In genomic region chr16:51290410-51290809, GRCh38 we compare ENCODE assay signal across 15 cellular contexts.
DNase-seq lines count a peak whose midpoint lies in the region; TF ChIP-seq lines count a peak whose summit lies in the region.
"Had no signal": no experiment of that assay in that cellular context is flagged by ENCODE, and none has a peak within 500 bp of the region (broad histone marks: within the 10 kb centered on the region; RNA-seq: fewer than 3 reads in every experiment).

No MANE protein-coding gene starts in this region.

- peak overlapping the region; percentile 44 for H3K4me2 ChIP-seq in neural progenitor cell
- no peak overlapping the region for H3K4me2 ChIP-seq in hepatocyte
- H3K4me2 ChIP-seq: A549 had no signal

- H3K36me3 ChIP-seq in HUES6 (ENCODE audit: control insufficient read depth, insufficient read depth, low read length) (no peaks in the 10 kb centered on the region), endodermal cell (ENCODE audit: control insufficient read depth, insufficient read depth, low read length) (no peaks in the 10 kb centered on the region), iPS-15b (ENCODE audit: control insufficient read depth, insufficient read depth, low read length) (no peaks in the 10 kb centered on the region), neural progenitor cell (no peaks in the 10 kb centered on the region), hepatocyte (replicated peaks; ENCODE audit: insufficient read depth, low read depth) (no peaks in the 10 kb centered on the region), ascending aorta (no peaks in the 10 kb centered on the region)
- H3K36me3 ChIP-seq: BE2C had no signal

- peaks cover 12% of the 10 kb centered on the region for H3F3A ChIP-seq in neural progenitor cell (ENCODE audit: low read depth)

- H3K9me3 ChIP-seq in HUES6 (ENCODE audit: control insufficient read depth, insufficient read depth, low read depth, low read length) (peaks cover 8% of the 10 kb centered on the region), endodermal cell (ENCODE audit: control insufficient read depth, low read length) (peaks cover 13% of the 10 kb centered on the region), iPS-15b (ENCODE audit: control insufficient read depth, insufficient read depth, low read length) (no peaks in the 10 kb centered on the region), neural progenitor cell (ENCODE audit: low read depth) (no peaks in the 10 kb centered on the region), hepatocyte (ENCODE audit: low read depth) (peaks cover 4% of the 10 kb centered on the region), ascending aorta (no peaks in the 10 kb centered on the region)
- H3K9me3 ChIP-seq: BE2C had no signal

- no peaks in the 10 kb centered on the region for H4K20me1 ChIP-seq in neural progenitor cell (ENCODE audit: low read depth)
- no peaks in the 10 kb centered on the region for H4K20me1 ChIP-seq in hepatocyte (ENCODE audit: insufficient read depth, poor library complexity, severe bottlenecking)

- 17 to 26% methylated on average over 1 of the region's 1 CpG for WGBS in endodermal cell (ENCODE audit: insufficient coverage in 1 of 2, insufficient read length in 1 of 2), 2 experiments
- 10% methylated on average over 1 of the region's 1 CpG for WGBS in hepatocyte (ENCODE audit: low lambda C conversion rate, missing lambda C conversion rate)

- H3K4me1 Mint-ChIP-seq in endodermal cell = peaks cover 10% of the 10 kb centered on the region
- H3K4me1 Mint-ChIP-seq in neural progenitor cell = peaks cover 10% of the 10 kb centered on the region
- H3K4me1 Mint-ChIP-seq: CD4-positive, alpha-beta memory T cell had no signal

- peaks cover 7% of the 10 kb centered on the region for H3K9me3 Mint-ChIP-seq in endodermal cell
- H3K9me3 Mint-ChIP-seq in neural progenitor cell = peaks cover 3% of the 10 kb centered on the region

- H3K79me2 ChIP-seq in neural progenitor cell (ENCODE audit: low read depth) (no peaks in the 10 kb centered on the region), hepatocyte (no peaks in the 10 kb centered on the region)

- 0 out of 2 replicates have a peak overlapping the region, but pooled peaks have one; percentile 20 for H3K27ac ChIP-seq in HUES6 (ENCODE audit: low read depth, low read length)
- H3K27ac ChIP-seq in endodermal cell (ENCODE audit: low read depth, low read length) = no peak overlapping the region
- H3K27ac ChIP-seq in neural progenitor cell = no peak overlapping the region
- H3K27ac ChIP-seq in hepatocyte = no peak overlapping the region
- H3K27ac ChIP-seq in ascending aorta = no peak overlapping the region
- H3K27ac ChIP-seq: A549, C4-2B had no signal

- H3K27me3 ChIP-seq in HUES6 (ENCODE audit: control insufficient read depth, insufficient read depth, low read length) (no peaks in the 10 kb centered on the region), endodermal cell (ENCODE audit: control insufficient read depth, insufficient read depth, low read length, poor library complexity, severe bottlenecking) (no peaks in the 10 kb centered on the region), iPS-15b (ENCODE audit: control insufficient read depth, insufficient read depth, low read length) (no peaks in the 10 kb centered on the region), neural progenitor cell (no peaks in the 10 kb centered on the region), hepatocyte (peaks cover 5% of the 10 kb centered on the region), ascending aorta (no peaks in the 10 kb centered on the region)
- H3K27me3 ChIP-seq: BE2C had no signal

- H3K27ac Mint-ChIP-seq in endodermal cell = no peak overlapping the region
- no peak overlapping the region for H3K27ac Mint-ChIP-seq in neural progenitor cell
- H3K27ac Mint-ChIP-seq: CD4-positive, alpha-beta memory T cell had no signal

- H2AFZ ChIP-seq in neural progenitor cell (replicated peaks) (no peak overlapping the region), hepatocyte (no peak overlapping the region)

- H3K9me2 ChIP-seq in hepatocyte (replicated peaks; ENCODE audit: insufficient read depth) = no peaks in the 10 kb centered on the region

- H3K4me3 ChIP-seq in HUES6 (ENCODE audit: low read depth, low read length) (peak overlapping the region; percentile 36), endodermal cell (ENCODE audit: low read length) (no peak overlapping the region), iPS-15b (ENCODE audit: low read depth, low read length) (peak overlapping the region; percentile 6), neural progenitor cell (no peak overlapping the region), hepatocyte (no peak overlapping the region), ascending aorta (no peak overlapping the region)
- H3K4me3 ChIP-seq: A549, K562 had no signal

- peaks cover 24% of the 10 kb centered on the region for H3K4me1 ChIP-seq in HUES6 (ENCODE audit: control insufficient read depth, insufficient read depth, low read length)
- peaks cover 5% of the 10 kb centered on the region for H3K4me1 ChIP-seq in endodermal cell (ENCODE audit: control insufficient read depth, insufficient read depth, low read length)
- H3K4me1 ChIP-seq in iPS-15b (ENCODE audit: control insufficient read depth, insufficient read depth, low read length) = peaks cover 15% of the 10 kb centered on the region
- peaks cover 18% of the 10 kb centered on the region for H3K4me1 ChIP-seq in neural progenitor cell
- no peaks in the 10 kb centered on the region for H3K4me1 ChIP-seq in hepatocyte (ENCODE audit: insufficient read depth)
- no peaks in the 10 kb centered on the region for H3K4me1 ChIP-seq in ascending aorta
- H3K4me1 ChIP-seq: A549, BE2C had no signal

- no peak for TF ChIP-seq CTCF in endodermal cell (conservative IDR thresholded peaks at IDR 0.05)
- no peak for TF ChIP-seq CTCF in neural progenitor cell (IDR thresholded peaks at IDR 0.05)
- no peak for TF ChIP-seq CTCF in hepatocyte (IDR thresholded peaks at IDR 0.05; ENCODE audit: poor library complexity)
- no peak for TF ChIP-seq CTCF in ascending aorta (IDR thresholded peaks at IDR 0.05)

- H3K9ac ChIP-seq in HUES6 (ENCODE audit: low read length) = no peak overlapping the region
- H3K9ac ChIP-seq in endodermal cell (ENCODE audit: extremely low read depth, low read length, poor library complexity, severe bottlenecking) = no peak overlapping the region
- no peak overlapping the region for H3K9ac ChIP-seq in iPS-15b (ENCODE audit: low read depth, low read length)
- no peak overlapping the region for H3K9ac ChIP-seq in neural progenitor cell

- H3K27me3 Mint-ChIP-seq in endodermal cell (ENCODE audit: insufficient read depth) (peaks cover 1% of the 10 kb centered on the region), neural progenitor cell (ENCODE audit: insufficient read depth, low read depth) (peaks cover 2% of the 10 kb centered on the region)
- H3K27me3 Mint-ChIP-seq: CD4-positive, alpha-beta memory T cell had no signal

- DNase-seq in endodermal cell (peak; percentile 46), neural progenitor cell (ENCODE audit: low spot score) (no peak), kidney glomerular epithelial cell (lab: John Stamatoyannopoulos, UW) (no peak), hepatocyte (ENCODE audit: low spot score) (no peak), ascending aorta (ENCODE audit: low spot score in 2 of 2) (no peak), DMS153 (lab: John Stamatoyannopoulos, UW) (no peak)
- DNase-seq: BE2C; CD4-positive, alpha-beta memory T cell; DND-41; GDM1 had no signal

- intact Hi-C loops in ascending aorta (cut with DNase I) = no loop called here

- H3K4me3 Mint-ChIP-seq in endodermal cell (no peak overlapping the region), neural progenitor cell (no peak overlapping the region)
- H3K4me3 Mint-ChIP-seq: CD4-positive, alpha-beta memory T cell had no signal

- H3K36me3 Mint-ChIP-seq in endodermal cell (ENCODE audit: low read depth) (no peaks in the 10 kb centered on the region), neural progenitor cell (no peaks in the 10 kb centered on the region)
- H3K36me3 Mint-ChIP-seq: CD4-positive, alpha-beta memory T cell had no signal

Comparison
In these comparisons a context has a peak if more than half of its experiments do, and no peak if none do; other contexts are left out.
1. H3K4me3 ChIP-seq: peak in HUES6 (single experiment) and iPS-15b (single experiment); none in endodermal cell (single experiment), neural progenitor cell (single experiment), hepatocyte (single experiment) and ascending aorta (0 of 2).